Comparison of ENCODE assay signal across 12 cellular contexts in genomic region chr1:38052750-38053415, GRCh38. TPM values are rescaled to one million over a fixed set of nuclear protein-coding genes. Genes with fewer than 3 reads are reported as not detected.
DNase-seq lines count a peak whose midpoint lies in the region; ATAC-seq and TF ChIP-seq lines count a peak whose summit lies in the region.
"Had no signal": no experiment of that assay in that cellular context is flagged by ENCODE, and none has a peak within 500 bp of the region (broad histone marks: within the 10 kb centered on the region; RNA-seq: fewer than 3 reads in every experiment).

No MANE protein-coding gene starts in this region.

- H3K9me3 ChIP-seq in right atrium auricular region (no peaks in the 10 kb centered on the region), upper lobe of right lung (no peaks in the 10 kb centered on the region)

- no peaks in the 10 kb centered on the region for H3K27me3 ChIP-seq in right atrium auricular region
- H3K27me3 ChIP-seq in upper lobe of right lung, result peaks cover 5% of the 10 kb centered on the region

- ATAC-seq in GM19452 (IDR thresholded peaks at IDR 0.05; ENCODE audit: unreplicated experiment) (peak; percentile 73), HG03439 (IDR thresholded peaks at IDR 0.05; ENCODE audit: unreplicated experiment) (peak; percentile 51), upper lobe of right lung (no peak)

- H3K36me3 ChIP-seq in right atrium auricular region (no peaks in the 10 kb centered on the region), upper lobe of right lung (no peaks in the 10 kb centered on the region)

- TF ChIP-seq CTCF in GM12865 (IDR thresholded peaks at IDR 0.05; ENCODE audit: insufficient read depth, low read depth, low read length, missing control alignments) (no peak), endothelial cell (IDR thresholded peaks at IDR 0.05; ENCODE audit: unreplicated experiment) (no peak), right atrium auricular region (IDR thresholded peaks at IDR 0.05) (no peak), upper lobe of right lung (IDR thresholded peaks at IDR 0.05) (no peak)

- intact Hi-C loops in upper lobe of right lung (cut with DNase I), result no loop called here

- H3K4me1 ChIP-seq in right atrium auricular region, result peaks cover 0 to 2% of the 10 kb centered on the region in 2 donors
- H3K4me1 ChIP-seq in upper lobe of right lung, result peaks cover 1% of the 10 kb centered on the region

- H3K4me3 ChIP-seq in GM12865 (ENCODE audit: low read depth, low read length), result no peak overlapping the region
- H3K4me3 ChIP-seq in right atrium auricular region, result no peak overlapping the region
- no peak overlapping the region for H3K4me3 ChIP-seq in upper lobe of right lung

- no peak overlapping the region for H3K4me3 Mint-ChIP-seq in endothelial cell (ENCODE audit: unreplicated experiment)

- no peaks in the 10 kb centered on the region for H3K36me3 Mint-ChIP-seq in endothelial cell (ENCODE audit: low read depth, unreplicated experiment)

- DNase-seq in GM12865 (ENCODE audit: low read depth) (peak; percentile 70), endothelial cell (ENCODE audit: low spot score) (no peak), right atrium auricular region (ENCODE audit: low spot score) (no peak), T-helper 1 cell (no peak), upper lobe of right lung (no peak)
- no peak for DNase-seq in stimulated activated CD8-positive, alpha-beta memory T cell treated with anti-CD3 and anti-CD28 coated beads, Interleukin-4, amount 100 ng/mL, for 48 hours
- DNase-seq: activated CD4-positive, alpha-beta T cell treated with anti-CD3 and anti-CD28 coated beads for 1 hour; aorta; IMR-90 had no signal

- H3K27me3 Mint-ChIP-seq in endothelial cell (ENCODE audit: unreplicated experiment), result peaks cover 9% of the 10 kb centered on the region

- H3K27ac ChIP-seq in right atrium auricular region (no peak overlapping the region), upper lobe of right lung (no peak overlapping the region)

- H3K27ac Mint-ChIP-seq in endothelial cell (ENCODE audit: unreplicated experiment), result peak overlapping the region; percentile 42

- H3K9me3 Mint-ChIP-seq in endothelial cell (ENCODE audit: unreplicated experiment), result no peaks in the 10 kb centered on the region

- peaks cover 37% of the 10 kb centered on the region for H3K4me1 Mint-ChIP-seq in endothelial cell (ENCODE audit: unreplicated experiment)

RNA-seq across cellular contexts. Expression of gene POU3F1, which starts 6.3 kb away (rescaled TPM):
- total RNA-seq in endothelial cell (ENCODE audit: unreplicated experiment) (1.2 TPM), right atrium auricular region (not detected), upper lobe of right lung (not detected)
- total RNA-seq: IMR-90, liver had no signal

RNA-seq across cellular contexts. Expression of gene UTP11, which starts 40.3 kb away (rescaled TPM):
- 44.7 TPM for total RNA-seq in endothelial cell (ENCODE audit: unreplicated experiment)
- 10 to 100 TPM; 29.2 to 53.7 TPM for total RNA-seq in right atrium auricular region
- 29.1 TPM for total RNA-seq in upper lobe of right lung

RNA-seq across cellular contexts. Expression of gene FHL3, which starts 47.6 kb away (rescaled TPM):
- 142 TPM for total RNA-seq in endothelial cell (ENCODE audit: unreplicated experiment)
- 10 to 100 TPM in 1 of 2 donors, 1 to 10 TPM in 1; 8.0 to 16.0 TPM for total RNA-seq in right atrium auricular region
- 22.4 TPM for total RNA-seq in upper lobe of right lung
